Comparison of ENCODE assay signal across 1 cellular context in the genomic region with DNA sequence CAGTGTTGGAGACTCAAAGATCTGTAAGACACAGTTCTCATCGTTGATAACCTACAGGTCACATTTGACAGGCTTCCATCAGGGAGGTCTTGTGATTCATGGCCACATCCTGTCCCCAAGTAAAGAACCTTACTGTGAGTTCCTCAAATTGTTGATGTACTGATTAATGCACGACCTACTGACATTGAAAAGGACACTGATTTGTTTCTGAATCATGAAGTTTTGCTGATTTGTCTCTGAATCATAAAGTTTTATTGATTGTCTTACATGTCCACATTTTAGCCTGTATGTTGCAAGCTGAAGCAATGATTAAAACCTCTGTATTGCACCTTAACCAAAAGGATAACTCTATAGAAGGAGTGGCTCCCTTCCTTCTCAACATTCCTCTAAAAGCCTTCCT.
TF ChIP-seq lines count a peak whose summit lies in the region.

No MANE protein-coding gene starts in this region.

TF ChIP-seq in SK-N-SH treated with all-trans-retinoic acid at 6 μM for 48 hours, 23 proteins besides CTCF, POLR2A, EP300 and RAD21 (continued from another document):
- TF ChIP-seq, protein P1, sequence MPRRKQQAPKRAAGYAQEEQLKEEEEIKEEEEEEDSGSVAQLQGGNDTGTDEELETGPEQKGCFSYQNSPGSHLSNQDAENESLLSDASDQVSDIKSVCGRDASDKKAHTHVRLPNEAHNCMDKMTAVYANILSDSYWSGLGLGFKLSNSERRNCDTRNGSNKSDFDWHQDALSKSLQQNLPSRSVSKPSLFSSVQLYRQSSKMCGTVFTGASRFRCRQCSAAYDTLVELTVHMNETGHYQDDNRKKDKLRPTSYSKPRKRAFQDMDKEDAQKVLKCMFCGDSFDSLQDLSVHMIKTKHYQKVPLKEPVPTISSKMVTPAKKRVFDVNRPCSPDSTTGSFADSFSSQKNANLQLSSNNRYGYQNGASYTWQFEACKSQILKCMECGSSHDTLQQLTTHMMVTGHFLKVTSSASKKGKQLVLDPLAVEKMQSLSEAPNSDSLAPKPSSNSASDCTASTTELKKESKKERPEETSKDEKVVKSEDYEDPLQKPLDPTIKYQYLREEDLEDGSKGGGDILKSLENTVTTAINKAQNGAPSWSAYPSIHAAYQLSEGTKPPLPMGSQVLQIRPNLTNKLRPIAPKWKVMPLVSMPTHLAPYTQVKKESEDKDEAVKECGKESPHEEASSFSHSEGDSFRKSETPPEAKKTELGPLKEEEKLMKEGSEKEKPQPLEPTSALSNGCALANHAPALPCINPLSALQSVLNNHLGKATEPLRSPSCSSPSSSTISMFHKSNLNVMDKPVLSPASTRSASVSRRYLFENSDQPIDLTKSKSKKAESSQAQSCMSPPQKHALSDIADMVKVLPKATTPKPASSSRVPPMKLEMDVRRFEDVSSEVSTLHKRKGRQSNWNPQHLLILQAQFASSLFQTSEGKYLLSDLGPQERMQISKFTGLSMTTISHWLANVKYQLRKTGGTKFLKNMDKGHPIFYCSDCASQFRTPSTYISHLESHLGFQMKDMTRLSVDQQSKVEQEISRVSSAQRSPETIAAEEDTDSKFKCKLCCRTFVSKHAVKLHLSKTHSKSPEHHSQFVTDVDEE (CRISPR knock-in tag; IDR thresholded peaks at IDR 0.05) = no peak
- TF ChIP-seq, protein P2, sequence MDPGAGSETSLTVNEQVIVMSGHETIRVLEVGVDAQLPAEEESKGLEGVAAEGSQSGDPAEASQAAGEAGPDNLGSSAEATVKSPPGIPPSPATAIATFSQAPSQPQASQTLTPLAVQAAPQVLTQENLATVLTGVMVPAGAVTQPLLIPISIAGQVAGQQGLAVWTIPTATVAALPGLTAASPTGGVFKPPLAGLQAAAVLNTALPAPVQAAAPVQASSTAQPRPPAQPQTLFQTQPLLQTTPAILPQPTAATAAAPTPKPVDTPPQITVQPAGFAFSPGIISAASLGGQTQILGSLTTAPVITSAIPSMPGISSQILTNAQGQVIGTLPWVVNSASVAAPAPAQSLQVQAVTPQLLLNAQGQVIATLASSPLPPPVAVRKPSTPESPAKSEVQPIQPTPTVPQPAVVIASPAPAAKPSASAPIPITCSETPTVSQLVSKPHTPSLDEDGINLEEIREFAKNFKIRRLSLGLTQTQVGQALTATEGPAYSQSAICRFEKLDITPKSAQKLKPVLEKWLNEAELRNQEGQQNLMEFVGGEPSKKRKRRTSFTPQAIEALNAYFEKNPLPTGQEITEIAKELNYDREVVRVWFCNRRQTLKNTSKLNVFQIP (CRISPR knock-in tag; IDR thresholded peaks at IDR 0.05; ENCODE audit: borderline replicate concordance, low read depth) = no peak
- TF ChIP-seq TCF4 (CRISPR knock-in tag; IDR thresholded peaks at IDR 0.05; ENCODE audit: borderline replicate concordance) = no peak
